1 cellular context compared by ENCODE assay signal in genomic region chrX:43878902-43879526, GRCh38.
TF ChIP-seq lines count a peak whose summit lies in the region.

No MANE protein-coding gene starts in this region.

TF ChIP-seq in K562, 482 proteins besides CTCF, POLR2A, EP300 and RAD21:
- TF ChIP-seq ETV5 (CRISPR knock-in tag; IDR thresholded peaks at IDR 0.05; ENCODE audit: low read depth) (no peak), CREM (IDR thresholded peaks at IDR 0.05; ENCODE audit: low read depth) (no peak), CBX8 (IDR thresholded peaks at IDR 0.05; ENCODE audit: borderline replicate concordance, extremely low read depth, low read depth, low read length, poor library complexity, severe bottlenecking) (no peak), NUFIP1 (IDR thresholded peaks at IDR 0.05; ENCODE audit: partially characterized antibody) (no peak), ZNF316 (IDR thresholded peaks at IDR 0.05) (0 out of 2 replicates have a peak, but pooled peaks have one; percentile 1)
TF ChIP-seq in K562: peak in this region for 1.
